Comparison of ENCODE assay signal across 26 cellular contexts in the genomic region with DNA sequence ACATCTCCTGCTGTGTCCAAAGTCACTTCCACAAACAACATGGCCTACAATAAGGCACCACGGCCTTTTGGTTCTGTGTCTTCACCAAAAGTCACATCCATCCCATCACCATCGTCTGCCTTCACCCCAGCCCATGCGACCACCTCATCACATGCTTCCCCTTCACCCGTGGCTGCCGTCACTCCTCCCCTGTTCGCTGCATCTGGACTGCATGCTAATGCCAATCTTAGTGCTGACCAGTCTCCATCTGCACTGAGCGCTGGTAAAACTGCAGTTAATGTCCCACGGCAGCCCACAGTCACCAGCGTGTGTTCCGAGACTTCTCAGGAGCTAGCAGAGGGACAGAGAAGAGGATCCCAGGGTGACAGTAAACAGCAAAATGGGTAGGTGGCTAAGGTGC.
DNase-seq lines count a peak whose midpoint lies in the region; ATAC-seq and TF ChIP-seq lines count a peak whose summit lies in the region.
"Had no signal": no experiment of that assay in that cellular context is flagged by ENCODE, and none has a peak within 500 bp of the region (broad histone marks: within the 10 kb centered on the region; RNA-seq: fewer than 3 reads in every experiment).

No MANE protein-coding gene starts in this region.

- H3K36me3 Mint-ChIP-seq in brain = no peaks in the 10 kb centered on the region
- H3K36me3 Mint-ChIP-seq: activated naive CD4-positive, alpha-beta T cell treated with anti-CD3 and anti-CD28 coated beads, Interleukin-2, amount 10 ng/mL, durations not matched to agents 7 days and 5 days had no signal

- TF ChIP-seq CTCF in HEK293 (tag by site-specific recombination; IDR thresholded peaks at IDR 0.05) (no peak), brain (conservative IDR thresholded peaks at IDR 0.05) (no peak)

- H3K14ac ChIP-seq in trophoblast cell (ENCODE audit: low read length) = no peak overlapping the region

- no peaks in the 10 kb centered on the region for H3K27me3 ChIP-seq in trophoblast cell (ENCODE audit: insufficient read depth, low read length)
- H3K27me3 ChIP-seq: colonic mucosa, hepatocyte, stomach, upper lobe of left lung had no signal

- H3K9me3 ChIP-seq in HEK293 (ENCODE audit: control insufficient read depth, insufficient read depth, low read depth, low read length) = no peaks in the 10 kb centered on the region
- H3K9me3 ChIP-seq in trophoblast cell (ENCODE audit: insufficient read depth, low read depth, low read length) = no peaks in the 10 kb centered on the region
- H3K9me3 ChIP-seq: colonic mucosa, stomach, upper lobe of left lung had no signal

- H3K4me3 ChIP-seq in HEK293 (ENCODE audit: low read depth, low read length) (no peak overlapping the region), trophoblast cell (ENCODE audit: low read depth, low read length) (no peak overlapping the region)
- H3K4me3 ChIP-seq: colonic mucosa, hepatocyte, skin epidermis, stomach, upper lobe of left lung had no signal

- peak overlapping the region in 3 of 5 experiments; percentile 10 to 77 (median 57) for H3K4me3 Mint-ChIP-seq in brain
- H3K4me3 Mint-ChIP-seq: activated CD8-positive, alpha-beta T cell treated with anti-CD3 and anti-CD28 coated beads for 36 hours; activated naive CD4-positive, alpha-beta T cell treated with anti-CD3 and anti-CD28 coated beads, Interleukin-2, amount 10 ng/mL, durations not matched to agents 7 days and 5 days; CD8-positive, alpha-beta T cell; naive thymus-derived CD4-positive, alpha-beta T cell had no signal

- intact Hi-C loops in left ventricle myocardium superior (cut with micrococcal nuclease) = no loop called here

- no peaks in the 10 kb centered on the region for H3K79me1 ChIP-seq in trophoblast cell (ENCODE audit: low read length)

- H3K36me3 ChIP-seq in HEK293 (ENCODE audit: control insufficient read depth in 2 of 2, insufficient read depth in 1 of 2, low read length in 2 of 2) (peaks cover 0 to 5% of the 10 kb centered on the region in 2 experiments; a peak in 1 of 3 replicates), trophoblast cell (ENCODE audit: control insufficient read depth in 1 of 2, insufficient read depth in 2 of 2, low read length in 2 of 2) (peaks cover 3 to 4% of the 10 kb centered on the region in 2 experiments)
- H3K36me3 ChIP-seq: colonic mucosa had no signal

- CTCF ChIA-PET in HEK293 (lab: Yijun Ruan, JAX) = no interaction called here

- no peaks in the 10 kb centered on the region for H3K9me3 Mint-ChIP-seq in brain
- H3K9me3 Mint-ChIP-seq: activated CD8-positive, alpha-beta T cell treated with anti-CD3 and anti-CD28 coated beads for 36 hours; activated naive CD4-positive, alpha-beta T cell treated with anti-CD3 and anti-CD28 coated beads, Interleukin-2, amount 10 ng/mL, durations not matched to agents 7 days and 5 days; CD8-positive, alpha-beta T cell; naive thymus-derived CD4-positive, alpha-beta T cell had no signal

- no peak overlapping the region for H2BK5ac ChIP-seq in trophoblast cell (ENCODE audit: low read depth, low read length, poor library complexity)

- H2BK12ac ChIP-seq in trophoblast cell (ENCODE audit: low read length) = no peak overlapping the region

- no peak overlapping the region for H2AK5ac ChIP-seq in trophoblast cell (ENCODE audit: low read length)

- no peak overlapping the region for H2BK120ac ChIP-seq in trophoblast cell (ENCODE audit: insufficient read depth, low read length, poor library complexity)

- no peak overlapping the region for H4K91ac ChIP-seq in trophoblast cell (ENCODE audit: low read depth, low read length)

- no peak for DNase-seq in left ventricle myocardium superior
- DNase-seq in trophoblast cell = no peak
- DNase-seq in H4 (ENCODE audit: low spot score) = no peak
- DNase-seq in activated T-cell treated with anti-CD3 and anti-CD28 coated beads, Interleukin-2, amount 50 U/mL, for 48 hours = no peak
- no peak for DNase-seq in middle frontal gyrus (ENCODE audit: extremely low spot score, low spot score)
- DNase-seq: activated CD8-positive, alpha-beta T cell treated with anti-CD3 and anti-CD28 coated beads for 36 hours; activated naive CD4-positive, alpha-beta T cell treated with anti-CD3 and anti-CD28 coated beads, Interleukin-2, amount 10 ng/mL, durations not matched to agents 7 days and 5 days; activated T-cell treated with anti-CD3 and anti-CD28 coated beads, Interleukin-2, amount 50 U/mL, for 1 hour; aorta; CD8-positive, alpha-beta T cell; colonic mucosa; DMS53; H7; kidney; naive thymus-derived CD4-positive, alpha-beta T cell; NCI-H1417 treated with DMSO at 0.1 percent for 48 hours; RPMI8226; stomach; T1000; upper lobe of left lung had no signal

- H3K23ac ChIP-seq in trophoblast cell (ENCODE audit: low read length) = no peak overlapping the region

- no peak overlapping the region for H3K4ac ChIP-seq in trophoblast cell (ENCODE audit: low read depth, low read length)

- H2AFZ ChIP-seq in trophoblast cell (ENCODE audit: insufficient read depth, low read length, poor library complexity) = no peak overlapping the region
- H2AFZ ChIP-seq: hepatocyte had no signal

- peak overlapping the region; percentile 47 for H4K12ac ChIP-seq in trophoblast cell (ENCODE audit: low read depth, low read length)

- no peak overlapping the region for H3K18ac ChIP-seq in trophoblast cell (ENCODE audit: low read length)

- peaks cover 5% of the 10 kb centered on the region for H3K4me1 ChIP-seq in HEK293 (ENCODE audit: control insufficient read depth, insufficient read depth, low read length)
- H3K4me1 ChIP-seq in trophoblast cell (ENCODE audit: control insufficient read depth in 1 of 2, insufficient read depth in 2 of 2, low read length in 2 of 2) = peaks cover 0 to 3% of the 10 kb centered on the region in 2 experiments
- H3K4me1 ChIP-seq: colonic mucosa had no signal

- H3K27ac ChIP-seq in HEK293 (ENCODE audit: extremely low read depth, low read depth, low read length) = no peak overlapping the region
- no peak overlapping the region for H3K27ac ChIP-seq in trophoblast cell (ENCODE audit: low read depth, low read length)
- H3K27ac ChIP-seq: colonic mucosa, hepatocyte, skin epidermis, stomach, upper lobe of left lung had no signal

- ATAC-seq in left ventricle myocardium superior = peak; percentile 45
- no peak for ATAC-seq in GM21447 (IDR thresholded peaks at IDR 0.05; ENCODE audit: unreplicated experiment)
- ATAC-seq: activated CD8-positive, alpha-beta T cell treated with anti-CD3 and anti-CD28 coated beads for 36 hours; CD8-positive, alpha-beta T cell; HepG2; naive thymus-derived CD4-positive, alpha-beta T cell had no signal

- POLR2A ChIA-PET in HEK293 (lab: Yijun Ruan, JAX) = no interaction called here

- H3K4me2 ChIP-seq in trophoblast cell (ENCODE audit: low read length) = no peak overlapping the region
- H3K4me2 ChIP-seq: hepatocyte had no signal

- peak overlapping the region; percentile 16 to 95 (median 93) for H3K27ac Mint-ChIP-seq in brain
- H3K27ac Mint-ChIP-seq: activated CD8-positive, alpha-beta T cell treated with anti-CD3 and anti-CD28 coated beads for 36 hours; activated naive CD4-positive, alpha-beta T cell treated with anti-CD3 and anti-CD28 coated beads, Interleukin-2, amount 10 ng/mL, durations not matched to agents 7 days and 5 days; CD8-positive, alpha-beta T cell; naive thymus-derived CD4-positive, alpha-beta T cell had no signal

- H3K79me2 ChIP-seq in trophoblast cell (ENCODE audit: control insufficient read depth, insufficient read depth, low read length, poor library complexity) = no peaks in the 10 kb centered on the region

- no CpG with 5 or more reads among the region's 10 CpGs for WGBS in trophoblast cell (ENCODE audit: extremely low coverage, insufficient coverage, insufficient read length)

- H3K4me1 Mint-ChIP-seq in brain = peaks cover 48% of the 10 kb centered on the region
- H3K4me1 Mint-ChIP-seq: activated naive CD4-positive, alpha-beta T cell treated with anti-CD3 and anti-CD28 coated beads, Interleukin-2, amount 10 ng/mL, durations not matched to agents 7 days and 5 days; naive thymus-derived CD4-positive, alpha-beta T cell had no signal

- no peak overlapping the region for H3K9ac ChIP-seq in trophoblast cell (ENCODE audit: low read length)

- H3K27me3 Mint-ChIP-seq in brain = no peaks in the 10 kb centered on the region
- H3K27me3 Mint-ChIP-seq: activated CD8-positive, alpha-beta T cell treated with anti-CD3 and anti-CD28 coated beads for 36 hours; activated naive CD4-positive, alpha-beta T cell treated with anti-CD3 and anti-CD28 coated beads, Interleukin-2, amount 10 ng/mL, durations not matched to agents 7 days and 5 days; naive thymus-derived CD4-positive, alpha-beta T cell had no signal

- H4K8ac ChIP-seq in trophoblast cell (ENCODE audit: low read depth, low read length) = no peak overlapping the region

TF ChIP-seq in HEK293, 187 proteins besides CTCF, POLR2A, EP300 and RAD21 (continues in another document):
- TF ChIP-seq, protein P1, sequence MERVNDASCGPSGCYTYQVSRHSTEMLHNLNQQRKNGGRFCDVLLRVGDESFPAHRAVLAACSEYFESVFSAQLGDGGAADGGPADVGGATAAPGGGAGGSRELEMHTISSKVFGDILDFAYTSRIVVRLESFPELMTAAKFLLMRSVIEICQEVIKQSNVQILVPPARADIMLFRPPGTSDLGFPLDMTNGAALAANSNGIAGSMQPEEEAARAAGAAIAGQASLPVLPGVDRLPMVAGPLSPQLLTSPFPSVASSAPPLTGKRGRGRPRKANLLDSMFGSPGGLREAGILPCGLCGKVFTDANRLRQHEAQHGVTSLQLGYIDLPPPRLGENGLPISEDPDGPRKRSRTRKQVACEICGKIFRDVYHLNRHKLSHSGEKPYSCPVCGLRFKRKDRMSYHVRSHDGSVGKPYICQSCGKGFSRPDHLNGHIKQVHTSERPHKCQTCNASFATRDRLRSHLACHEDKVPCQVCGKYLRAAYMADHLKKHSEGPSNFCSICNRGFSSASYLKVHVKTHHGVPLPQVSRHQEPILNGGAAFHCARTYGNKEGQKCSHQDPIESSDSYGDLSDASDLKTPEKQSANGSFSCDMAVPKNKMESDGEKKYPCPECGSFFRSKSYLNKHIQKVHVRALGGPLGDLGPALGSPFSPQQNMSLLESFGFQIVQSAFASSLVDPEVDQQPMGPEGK (tag by site-specific recombination; IDR thresholded peaks at IDR 0.05) = no peak
